1 cellular context compared by ENCODE assay signal in genomic region chr1:47216278-47217059, GRCh38.
TF ChIP-seq lines count a peak whose summit lies in the region.

No MANE protein-coding gene starts in this region.

TF ChIP-seq in HepG2, 621 proteins besides CTCF, POLR2A, EP300 and RAD21 (continued from another document and continues in another):
- no peak for TF ChIP-seq MAFF (IDR thresholded peaks at IDR 0.05; ENCODE audit: low read depth, low read length)
- no peak for TF ChIP-seq CENPX (CRISPR knock-in tag; IDR thresholded peaks at IDR 0.05)
- TF ChIP-seq NFE2 (CRISPR knock-in tag; IDR thresholded peaks at IDR 0.05) = no peak
- TF ChIP-seq EZH2 (conservative IDR thresholded peaks at IDR 0.05; ENCODE audit: low read depth, low read length) = no peak
- TF ChIP-seq USF2 (IDR thresholded peaks at IDR 0.05; ENCODE audit: low read depth, low read length) = no peak
- no peak for TF ChIP-seq USF2 (CRISPR knock-in tag; IDR thresholded peaks at IDR 0.05; ENCODE audit: borderline replicate concordance)
- TF ChIP-seq, protein P1, sequence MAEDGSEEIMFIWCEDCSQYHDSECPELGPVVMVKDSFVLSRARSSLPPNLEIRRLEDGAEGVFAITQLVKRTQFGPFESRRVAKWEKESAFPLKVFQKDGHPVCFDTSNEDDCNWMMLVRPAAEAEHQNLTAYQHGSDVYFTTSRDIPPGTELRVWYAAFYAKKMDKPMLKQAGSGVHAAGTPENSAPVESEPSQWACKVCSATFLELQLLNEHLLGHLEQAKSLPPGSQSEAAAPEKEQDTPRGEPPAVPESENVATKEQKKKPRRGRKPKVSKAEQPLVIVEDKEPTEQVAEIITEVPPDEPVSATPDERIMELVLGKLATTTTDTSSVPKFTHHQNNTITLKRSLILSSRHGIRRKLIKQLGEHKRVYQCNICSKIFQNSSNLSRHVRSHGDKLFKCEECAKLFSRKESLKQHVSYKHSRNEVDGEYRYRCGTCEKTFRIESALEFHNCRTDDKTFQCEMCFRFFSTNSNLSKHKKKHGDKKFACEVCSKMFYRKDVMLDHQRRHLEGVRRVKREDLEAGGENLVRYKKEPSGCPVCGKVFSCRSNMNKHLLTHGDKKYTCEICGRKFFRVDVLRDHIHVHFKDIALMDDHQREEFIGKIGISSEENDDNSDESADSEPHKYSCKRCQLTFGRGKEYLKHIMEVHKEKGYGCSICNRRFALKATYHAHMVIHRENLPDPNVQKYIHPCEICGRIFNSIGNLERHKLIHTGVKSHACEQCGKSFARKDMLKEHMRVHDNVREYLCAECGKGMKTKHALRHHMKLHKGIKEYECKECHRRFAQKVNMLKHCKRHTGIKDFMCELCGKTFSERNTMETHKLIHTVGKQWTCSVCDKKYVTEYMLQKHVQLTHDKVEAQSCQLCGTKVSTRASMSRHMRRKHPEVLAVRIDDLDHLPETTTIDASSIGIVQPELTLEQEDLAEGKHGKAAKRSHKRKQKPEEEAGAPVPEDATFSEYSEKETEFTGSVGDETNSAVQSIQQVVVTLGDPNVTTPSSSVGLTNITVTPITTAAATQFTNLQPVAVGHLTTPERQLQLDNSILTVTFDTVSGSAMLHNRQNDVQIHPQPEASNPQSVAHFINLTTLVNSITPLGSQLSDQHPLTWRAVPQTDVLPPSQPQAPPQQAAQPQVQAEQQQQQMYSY (CRISPR knock-in tag; IDR thresholded peaks at IDR 0.05) = no peak
- no peak for TF ChIP-seq ZBTB46 (CRISPR knock-in tag; IDR thresholded peaks at IDR 0.05; ENCODE audit: borderline replicate concordance)
- TF ChIP-seq HOXA3 (CRISPR knock-in tag; IDR thresholded peaks at IDR 0.05) = peak; percentile 63; the same call in 1 of the 2 replicates
- TF ChIP-seq, protein P2, sequence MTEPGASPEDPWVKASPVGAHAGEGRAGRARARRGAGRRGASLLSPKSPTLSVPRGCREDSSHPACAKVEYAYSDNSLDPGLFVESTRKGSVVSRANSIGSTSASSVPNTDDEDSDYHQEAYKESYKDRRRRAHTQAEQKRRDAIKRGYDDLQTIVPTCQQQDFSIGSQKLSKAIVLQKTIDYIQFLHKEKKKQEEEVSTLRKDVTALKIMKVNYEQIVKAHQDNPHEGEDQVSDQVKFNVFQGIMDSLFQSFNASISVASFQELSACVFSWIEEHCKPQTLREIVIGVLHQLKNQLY (CRISPR knock-in tag; IDR thresholded peaks at IDR 0.05) = 0 out of 2 replicates have a peak, but pooled peaks have one; percentile 49
- no peak for TF ChIP-seq MYNN (CRISPR knock-in tag; IDR thresholded peaks at IDR 0.05; ENCODE audit: low read depth)
- TF ChIP-seq NR2C2 (CRISPR knock-in tag; IDR thresholded peaks at IDR 0.05; ENCODE audit: borderline replicate concordance) = no peak
- TF ChIP-seq, protein P3, sequence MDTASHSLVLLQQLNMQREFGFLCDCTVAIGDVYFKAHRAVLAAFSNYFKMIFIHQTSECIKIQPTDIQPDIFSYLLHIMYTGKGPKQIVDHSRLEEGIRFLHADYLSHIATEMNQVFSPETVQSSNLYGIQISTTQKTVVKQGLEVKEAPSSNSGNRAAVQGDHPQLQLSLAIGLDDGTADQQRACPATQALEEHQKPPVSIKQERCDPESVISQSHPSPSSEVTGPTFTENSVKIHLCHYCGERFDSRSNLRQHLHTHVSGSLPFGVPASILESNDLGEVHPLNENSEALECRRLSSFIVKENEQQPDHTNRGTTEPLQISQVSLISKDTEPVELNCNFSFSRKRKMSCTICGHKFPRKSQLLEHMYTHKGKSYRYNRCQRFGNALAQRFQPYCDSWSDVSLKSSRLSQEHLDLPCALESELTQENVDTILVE (CRISPR knock-in tag; IDR thresholded peaks at IDR 0.05) = no peak
- TF ChIP-seq ZMYM4 (CRISPR knock-in tag; IDR thresholded peaks at IDR 0.05) = no peak
- TF ChIP-seq ZNF33B (CRISPR knock-in tag; IDR thresholded peaks at IDR 0.05) = no peak
- TF ChIP-seq HNF4A (CRISPR knock-in tag; IDR thresholded peaks at IDR 0.05) = peak; percentile 79
- TF ChIP-seq ZNF724P (CRISPR knock-in tag; IDR thresholded peaks at IDR 0.05; ENCODE audit: borderline replicate concordance) = no peak
- TF ChIP-seq SMARCC2 (IDR thresholded peaks at IDR 0.05) = no peak
- TF ChIP-seq SNAI1 (CRISPR knock-in tag; IDR thresholded peaks at IDR 0.05; ENCODE audit: borderline replicate concordance) = no peak
- no peak for TF ChIP-seq ZNF878 (CRISPR knock-in tag; IDR thresholded peaks at IDR 0.05)
- TF ChIP-seq, protein P4, sequence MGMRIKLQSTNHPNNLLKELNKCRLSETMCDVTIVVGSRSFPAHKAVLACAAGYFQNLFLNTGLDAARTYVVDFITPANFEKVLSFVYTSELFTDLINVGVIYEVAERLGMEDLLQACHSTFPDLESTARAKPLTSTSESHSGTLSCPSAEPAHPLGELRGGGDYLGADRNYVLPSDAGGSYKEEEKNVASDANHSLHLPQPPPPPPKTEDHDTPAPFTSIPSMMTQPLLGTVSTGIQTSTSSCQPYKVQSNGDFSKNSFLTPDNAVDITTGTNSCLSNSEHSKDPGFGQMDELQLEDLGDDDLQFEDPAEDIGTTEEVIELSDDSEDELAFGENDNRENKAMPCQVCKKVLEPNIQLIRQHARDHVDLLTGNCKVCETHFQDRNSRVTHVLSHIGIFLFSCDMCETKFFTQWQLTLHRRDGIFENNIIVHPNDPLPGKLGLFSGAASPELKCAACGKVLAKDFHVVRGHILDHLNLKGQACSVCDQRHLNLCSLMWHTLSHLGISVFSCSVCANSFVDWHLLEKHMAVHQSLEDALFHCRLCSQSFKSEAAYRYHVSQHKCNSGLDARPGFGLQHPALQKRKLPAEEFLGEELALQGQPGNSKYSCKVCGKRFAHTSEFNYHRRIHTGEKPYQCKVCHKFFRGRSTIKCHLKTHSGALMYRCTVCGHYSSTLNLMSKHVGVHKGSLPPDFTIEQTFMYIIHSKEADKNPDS (CRISPR knock-in tag; IDR thresholded peaks at IDR 0.05) = no peak
- peak; percentile 52 for TF ChIP-seq NCOA2 (CRISPR knock-in tag; IDR thresholded peaks at IDR 0.05)
- no peak for TF ChIP-seq ZNF616 (CRISPR knock-in tag; IDR thresholded peaks at IDR 0.05; ENCODE audit: low read depth)
- 0 out of 2 replicates have a peak, but pooled peaks have one; percentile 12 for TF ChIP-seq THRA (CRISPR knock-in tag; IDR thresholded peaks at IDR 0.05; ENCODE audit: borderline replicate concordance)
- no peak for TF ChIP-seq ZNF367 (CRISPR knock-in tag; IDR thresholded peaks at IDR 0.05; ENCODE audit: borderline replicate concordance)
- TF ChIP-seq, protein P5, sequence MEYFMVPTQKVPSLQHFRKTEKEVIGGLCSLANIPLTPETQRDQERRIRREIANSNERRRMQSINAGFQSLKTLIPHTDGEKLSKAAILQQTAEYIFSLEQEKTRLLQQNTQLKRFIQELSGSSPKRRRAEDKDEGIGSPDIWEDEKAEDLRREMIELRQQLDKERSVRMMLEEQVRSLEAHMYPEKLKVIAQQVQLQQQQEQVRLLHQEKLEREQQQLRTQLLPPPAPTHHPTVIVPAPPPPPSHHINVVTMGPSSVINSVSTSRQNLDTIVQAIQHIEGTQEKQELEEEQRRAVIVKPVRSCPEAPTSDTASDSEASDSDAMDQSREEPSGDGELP (IDR thresholded peaks at IDR 0.05; ENCODE audit: borderline replicate concordance, low read depth) = 0 out of 2 replicates have a peak, but pooled peaks have one; percentile 5
- no peak for TF ChIP-seq ZNF496 (CRISPR knock-in tag; IDR thresholded peaks at IDR 0.05; ENCODE audit: insufficient replicate concordance)
- no peak for TF ChIP-seq ZSCAN30 (CRISPR knock-in tag; IDR thresholded peaks at IDR 0.05)
- no peak for TF ChIP-seq RCOR2 (CRISPR knock-in tag; IDR thresholded peaks at IDR 0.05)
- peak; percentile 23 for TF ChIP-seq ZEB1 (IDR thresholded peaks at IDR 0.05; ENCODE audit: insufficient replicate concordance, low read depth)
- no peak for TF ChIP-seq ZNF383 (CRISPR knock-in tag; IDR thresholded peaks at IDR 0.05; ENCODE audit: borderline replicate concordance)
- peak; percentile 51; the same call in 1 of the 2 replicates for TF ChIP-seq RARA (CRISPR knock-in tag; IDR thresholded peaks at IDR 0.05)
- no peak for TF ChIP-seq ZNF570 (CRISPR knock-in tag; IDR thresholded peaks at IDR 0.05; ENCODE audit: borderline replicate concordance)
- no peak for TF ChIP-seq SIN3A (IDR thresholded peaks at IDR 0.05; ENCODE audit: borderline replicate concordance, low read depth, low read length)
- TF ChIP-seq ZNF549 (CRISPR knock-in tag; IDR thresholded peaks at IDR 0.05) = no peak
- no peak for TF ChIP-seq ZNF709 (CRISPR knock-in tag; IDR thresholded peaks at IDR 0.05)
- 0 out of 2 replicates have a peak, but pooled peaks have one; percentile 34 for TF ChIP-seq MEIS2 (CRISPR knock-in tag; IDR thresholded peaks at IDR 0.05)
- TF ChIP-seq RELA (CRISPR knock-in tag; IDR thresholded peaks at IDR 0.05) = no peak
- no peak for TF ChIP-seq ZNF619 (CRISPR knock-in tag; IDR thresholded peaks at IDR 0.05)
- TF ChIP-seq ZSCAN31 (CRISPR knock-in tag; IDR thresholded peaks at IDR 0.05; ENCODE audit: low read depth) = no peak
- TF ChIP-seq PHB2 (IDR thresholded peaks at IDR 0.05; ENCODE audit: partially characterized antibody) = no peak
- TF ChIP-seq ZNF296 (CRISPR knock-in tag; conservative IDR thresholded peaks at IDR 0.05) = no peak
- no peak for TF ChIP-seq ZNF567 (CRISPR knock-in tag; IDR thresholded peaks at IDR 0.05; ENCODE audit: borderline replicate concordance)
- no peak for TF ChIP-seq ZNF589 (CRISPR knock-in tag; conservative IDR thresholded peaks at IDR 0.05)
- TF ChIP-seq HNF4G (IDR thresholded peaks at IDR 0.05; ENCODE audit: borderline replicate concordance, low read depth, low read length) = peak; percentile 75
- no peak; the same call in 1 of the 2 replicates for TF ChIP-seq HNF4G (CRISPR knock-in tag; IDR thresholded peaks at IDR 0.05; ENCODE audit: borderline replicate concordance, low read depth)
- TF ChIP-seq, protein P6, sequence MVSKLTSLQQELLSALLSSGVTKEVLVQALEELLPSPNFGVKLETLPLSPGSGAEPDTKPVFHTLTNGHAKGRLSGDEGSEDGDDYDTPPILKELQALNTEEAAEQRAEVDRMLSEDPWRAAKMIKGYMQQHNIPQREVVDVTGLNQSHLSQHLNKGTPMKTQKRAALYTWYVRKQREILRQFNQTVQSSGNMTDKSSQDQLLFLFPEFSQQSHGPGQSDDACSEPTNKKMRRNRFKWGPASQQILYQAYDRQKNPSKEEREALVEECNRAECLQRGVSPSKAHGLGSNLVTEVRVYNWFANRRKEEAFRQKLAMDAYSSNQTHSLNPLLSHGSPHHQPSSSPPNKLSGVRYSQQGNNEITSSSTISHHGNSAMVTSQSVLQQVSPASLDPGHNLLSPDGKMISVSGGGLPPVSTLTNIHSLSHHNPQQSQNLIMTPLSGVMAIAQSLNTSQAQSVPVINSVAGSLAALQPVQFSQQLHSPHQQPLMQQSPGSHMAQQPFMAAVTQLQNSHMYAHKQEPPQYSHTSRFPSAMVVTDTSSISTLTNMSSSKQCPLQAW (CRISPR knock-in tag; IDR thresholded peaks at IDR 0.05) = peak; percentile 40; the same call in 1 of the 2 replicates
- TF ChIP-seq PAF1 (CRISPR knock-in tag; IDR thresholded peaks at IDR 0.05) = no peak
- no peak for TF ChIP-seq ISX (CRISPR knock-in tag; conservative IDR thresholded peaks at IDR 0.05)
- no peak for TF ChIP-seq ELF3 (CRISPR knock-in tag; IDR thresholded peaks at IDR 0.05)
- no peak for TF ChIP-seq ZNF432 (CRISPR knock-in tag; IDR thresholded peaks at IDR 0.05; ENCODE audit: borderline replicate concordance)
- TF ChIP-seq ZNF703 (CRISPR knock-in tag; IDR thresholded peaks at IDR 0.05; ENCODE audit: borderline replicate concordance) = no peak
- TF ChIP-seq TBX2 (CRISPR knock-in tag; IDR thresholded peaks at IDR 0.05; ENCODE audit: borderline replicate concordance) = no peak; the same call in 1 of the 2 replicates
- TF ChIP-seq ATRX (CRISPR knock-in tag; IDR thresholded peaks at IDR 0.05; ENCODE audit: borderline replicate concordance) = no peak
